8 cellular contexts compared by ENCODE assay signal in genomic region chr1:155254714-155255242, GRCh38. TPM values are rescaled to one million over a fixed set of nuclear protein-coding genes. Genes with fewer than 3 reads are reported as not detected.
DNase-seq lines count a peak whose midpoint lies in the region; ATAC-seq and TF ChIP-seq lines count a peak whose summit lies in the region.

No MANE protein-coding gene starts in this region.

- H3K4me1 Mint-ChIP-seq in Caco-2 (ENCODE audit: low read depth, unreplicated experiment) = peaks cover 22% of the 10 kb centered on the region

- no peak overlapping the region for H3K27ac Mint-ChIP-seq in Caco-2 (ENCODE audit: unreplicated experiment)

- H3K4me1 ChIP-seq in Caco-2 = peaks cover 4% of the 10 kb centered on the region; the same call in 1 of the 2 replicates
- peaks cover 35% of the 10 kb centered on the region for H3K4me1 ChIP-seq in mesodermal cell (ENCODE audit: control insufficient read depth, insufficient read depth, low read length, poor library complexity, severe bottlenecking)
- H3K4me1 ChIP-seq in aorta (ENCODE audit: control insufficient read depth in 1 of 2, insufficient read depth in 2 of 2, low read length in 2 of 2) = no peaks in the 10 kb centered on the region

- CTCF ChIA-PET in Caco-2 (lab: Charles Lee) = interaction anchor here (0.5 to 1.6 kb wide), 4 partner anchors 19 to 719 kb away, joined by 3 to 4 read pairs (median 3); partner anchors contain the start of genes CLK2 and FDPS

- H3K9me3 ChIP-seq in Caco-2 (no peaks in the 10 kb centered on the region), mesodermal cell (ENCODE audit: control insufficient read depth, low read length) (no peaks in the 10 kb centered on the region), aorta (ENCODE audit: control insufficient read depth, low read length) (no peaks in the 10 kb centered on the region)

- no TSS peak for BruUV-seq in Caco-2 (replicated peaks; lab: Mats Ljungman, UMichigan)

- WGBS in mesodermal cell (ENCODE audit: insufficient coverage in 2 of 2), 2 experiments = 18% methylated on average over 9 to 29 of the region's 35 CpGs
- 1% methylated on average over 30 to 35 of the region's 35 CpGs for WGBS in aorta, 2 donors

- no peaks in the 10 kb centered on the region for H3K9me3 Mint-ChIP-seq in Caco-2 (ENCODE audit: unreplicated experiment)

- intact Hi-C loops in Caco-2 (cut with micrococcal nuclease; ENCODE audit: unreplicated experiment) (loop anchor here (1.0 kb wide), 1 partner anchor 54 kb away; the partner anchor contains the start of gene FDPS), aorta (cut with DNase I) (loop anchor here (5.0 to 10.0 kb wide), 3 partner anchors 68 to 390 kb away; partner anchors contain the start of gene RUSC1 (in 1 of the 2))

- POLR2A ChIA-PET in Caco-2 (lab: Charles Lee) = interaction anchor here (0.6 to 0.9 kb wide), 2 partner anchors 18 to 69 kb away, joined by 3 to 5 read pairs; partner anchors contain the start of gene CLK2

- ATAC-seq in aorta (ENCODE audit: low FRiP score) (peak; percentile 49), GM19467 (IDR thresholded peaks at IDR 0.05; ENCODE audit: unreplicated experiment) (no peak), HG03175 (IDR thresholded peaks at IDR 0.05; ENCODE audit: unreplicated experiment) (no peak)

- peak overlapping the region; percentile 98 for H3K27ac ChIP-seq in cingulate gyrus (ENCODE audit: low read depth, low read length)
- H3K27ac ChIP-seq in mesodermal cell (ENCODE audit: low read depth, low read length, severe bottlenecking) = no peak overlapping the region
- H3K27ac ChIP-seq in aorta (ENCODE audit: low read depth in 1 of 2, low read length in 2 of 2) = peak overlapping the region; percentile 32 to 72

- H3K36me3 Mint-ChIP-seq in Caco-2 (ENCODE audit: insufficient read depth, unreplicated experiment) = peaks cover 24% of the 10 kb centered on the region

- TF ChIP-seq CTCF in Caco-2 (IDR thresholded peaks at IDR 0.05; ENCODE audit: insufficient read depth in 1 of 2, low read depth in 1 of 2, low read length in 1 of 2, severe bottlenecking in 1 of 2, unreplicated experiment in 1 of 2) = no peak
- TF ChIP-seq CTCF in LNCaP clone FGC (IDR thresholded peaks at IDR 0.05; ENCODE audit: control insufficient read depth, extremely low read depth, insufficient read depth) = no peak

- H3K4me3 ChIP-seq in Caco-2 (ENCODE audit: low read depth, low read length) (peak overlapping the region; percentile 52), LNCaP clone FGC (ENCODE audit: low read depth, low read length) (peak overlapping the region; percentile 79), mesodermal cell (ENCODE audit: extremely low read depth, insufficient read depth, low read length, poor library complexity, severe bottlenecking) (peak overlapping the region; percentile 65), aorta (ENCODE audit: low read length in 2 of 2) (peak overlapping the region; percentile 57 to 63)

- H3K4me3 Mint-ChIP-seq in Caco-2 (ENCODE audit: unreplicated experiment) = peak overlapping the region; percentile 92

- H3K27me3 ChIP-seq in Caco-2 (replicated peaks; ENCODE audit: control insufficient read depth, insufficient read depth, low read length) = no peaks in the 10 kb centered on the region
- no peaks in the 10 kb centered on the region for H3K27me3 ChIP-seq in aorta (ENCODE audit: control insufficient read depth in 1 of 2, insufficient read depth in 2 of 2, low read length in 1 of 2)

- H3K36me3 ChIP-seq in Caco-2 (ENCODE audit: control insufficient read depth, insufficient read depth, low read length) (no peaks in the 10 kb centered on the region), mesodermal cell (ENCODE audit: control insufficient read depth, insufficient read depth, low read length) (peaks cover 50% of the 10 kb centered on the region), aorta (ENCODE audit: control insufficient read depth in 1 of 2, insufficient read depth in 2 of 2, low read length in 1 of 2) (peaks cover 0 to 2% of the 10 kb centered on the region in 2 donors)

- DNase-seq in Caco-2 (no peak), LNCaP clone FGC (ENCODE audit: low read depth) (no peak), aorta (peak; percentile 73 to 88)
- DNase-seq in stimulated activated CD4-positive, alpha-beta T cell treated with anti-CD3 and anti-CD28 coated beads, Interleukin-4, amount 100 ng/mL, for 1 hour = no peak

- no peaks in the 10 kb centered on the region for H3K27me3 Mint-ChIP-seq in Caco-2 (ENCODE audit: insufficient read depth, unreplicated experiment)

RNA-seq across cellular contexts. Expression of gene ENTREP3, which starts 0.5 kb away (rescaled TPM):
- total RNA-seq in Caco-2 (2022) = 33.1 and 36.6 TPM in 2 replicates
- polyA plus RNA-seq in mesodermal cell (2013, experiment 1 of 2) = 62.6 TPM
- 54.7 TPM for polyA plus RNA-seq in mesodermal cell (2013, experiment 2 of 2)
- 10 to 100 TPM; 22.8 to 28.7 TPM for total RNA-seq in aorta
- 10 to 100 TPM in 1 of 2 donors, 1 to 10 TPM in 1; 6.0 to 25.4 TPM for polyA plus RNA-seq in aorta

RNA-seq across cellular contexts. Expression of gene SCAMP3, which starts 7.4 kb away (rescaled TPM):
- total RNA-seq in Caco-2 (2022) (53.4 and 55.9 TPM in 2 replicates), aorta (10 to 100 TPM; 36.9 to 39.7 TPM)
- 66.3 TPM for polyA plus RNA-seq in mesodermal cell (2013, experiment 1 of 2)
- 54.7 TPM for polyA plus RNA-seq in mesodermal cell (2013, experiment 2 of 2)
- polyA plus RNA-seq in aorta = 10 to 100 TPM; 11.9 to 46.8 TPM

RNA-seq across cellular contexts. Expression of gene CLK2, which starts 18.5 kb away (rescaled TPM):
- total RNA-seq in Caco-2 (2022) (56.8 and 57.5 TPM in 2 replicates), aorta (10 to 100 TPM; 39.6 to 63.0 TPM)
- 59.9 TPM for polyA plus RNA-seq in mesodermal cell (2013, experiment 1 of 2)
- 59.1 TPM for polyA plus RNA-seq in mesodermal cell (2013, experiment 2 of 2)
- polyA plus RNA-seq in aorta = 10 to 100 TPM in 1 of 2 donors, 1 to 10 TPM in 1; 9.3 to 88.6 TPM

RNA-seq across cellular contexts. Expression of gene HCN3, which starts 22.5 kb away (rescaled TPM):
- total RNA-seq in Caco-2 (2022) (8.0 and 8.8 TPM in 2 replicates), aorta (1 to 10 TPM; 1.8 to 5.7 TPM)
- 7.9 TPM for polyA plus RNA-seq in mesodermal cell (2013, experiment 1 of 2)
- polyA plus RNA-seq in mesodermal cell (2013, experiment 2 of 2) = 5.0 TPM
- polyA plus RNA-seq in aorta = 1 to 10 TPM in 1 of 2 donors, under 1 TPM in 1; 0.13 to 3.1 TPM

RNA-seq across cellular contexts. Expression of gene MTX1, which starts 46.3 kb away (rescaled TPM):
- total RNA-seq in Caco-2 (2022) = 64.9 and 65.3 TPM in 2 replicates
- 56.6 TPM for polyA plus RNA-seq in mesodermal cell (2013, experiment 1 of 2)
- 41.7 TPM for polyA plus RNA-seq in mesodermal cell (2013, experiment 2 of 2)
- 10 to 100 TPM; 20.3 to 21.3 TPM for total RNA-seq in aorta
- polyA plus RNA-seq in aorta = 10 to 100 TPM; 26.2 to 52.9 TPM

Comparison
In these comparisons a context has a peak if more than half of its experiments do, and no peak if none do; other contexts are left out.
1. DNase-seq: peak in aorta (2 of 2); none in Caco-2 (0 of 2), LNCaP clone FGC (single experiment) and stimulated activated CD4-positive, alpha-beta T cell treated with anti-CD3 and anti-CD28 coated beads, Interleukin-4, amount 100 ng/mL, for 1 hour (single experiment).
2. Peak in every context shown above with its lines, with median percentiles within 50 percentile points of each other: H3K4me3 ChIP-seq.